Comparison of ENCODE assay signal across 1 cellular context in genomic region chr17:46842835-46843234, GRCh38.
TF ChIP-seq lines count a peak whose summit lies in the region.

No MANE protein-coding gene starts in this region.

TF ChIP-seq in GM23338, 12 proteins besides CTCF, POLR2A, EP300 and RAD21:
- TF ChIP-seq ETS1 (IDR thresholded peaks at IDR 0.05) (no peak), EZH2phosphoT487 (IDR thresholded peaks at IDR 0.05; ENCODE audit: unreplicated experiment) (no peak), STAT1 (IDR thresholded peaks at IDR 0.05; ENCODE audit: unreplicated experiment) (no peak), ZNF331 (CRISPR knock-in tag; IDR thresholded peaks at IDR 0.05; ENCODE audit: low read depth) (no peak), JUNB (IDR thresholded peaks at IDR 0.05; ENCODE audit: unreplicated experiment) (no peak), REST (IDR thresholded peaks at IDR 0.05; ENCODE audit: unreplicated experiment) (no peak), NANOG (IDR thresholded peaks at IDR 0.05; ENCODE audit: borderline replicate concordance) (no peak), ZNF114 (CRISPR knock-in tag; IDR thresholded peaks at IDR 0.05) (no peak), ZNF462 (CRISPR knock-in tag; IDR thresholded peaks at IDR 0.05) (no peak), POLR2AphosphoS5 (IDR thresholded peaks at IDR 0.05; ENCODE audit: low read depth) (no peak), EZH2 (IDR thresholded peaks at IDR 0.05; ENCODE audit: low read depth, unreplicated experiment) (no peak), CREB1 (CRISPR knock-in tag; IDR thresholded peaks at IDR 0.05; ENCODE audit: low read depth) (no peak)
TF ChIP-seq in GM23338: peak in this region for 0.
